In genomic region chr4:2478220-2478619, GRCh38 we compare ENCODE assay signal across 16 cellular contexts. TPM values are rescaled to one million over a fixed set of nuclear protein-coding genes. Genes with fewer than 3 reads are reported as not detected.
DNase-seq lines count a peak whose midpoint lies in the region; ATAC-seq and TF ChIP-seq lines count a peak whose summit lies in the region.
"Had no signal": no experiment of that assay in that cellular context is flagged by ENCODE, and none has a peak within 500 bp of the region (broad histone marks: within the 10 kb centered on the region; RNA-seq: fewer than 3 reads in every experiment).

No MANE protein-coding gene starts in this region.

- POLR2A ChIA-PET in activated CD4-positive, alpha-beta memory T cell treated with anti-CD3 and anti-CD28 coated beads for 36 hours (lab: Charles Lee), result interaction anchor here (1.3 kb wide), 1 partner anchor 8 kb away, joined by 4 read pairs; no protein-coding TSS in a partner anchor
- POLR2A ChIA-PET in activated CD4-positive, alpha-beta memory T cell treated with anti-CD3 and anti-CD28 coated beads, Interleukin-2, amount 10 ng/mL, durations not matched to agents 7 days and 5 days (lab: Charles Lee), result interaction anchor here (2.1 kb wide), 1 partner anchor 10 kb away, joined by 13 read pairs; the partner anchor contains the start of gene RNF4

- CTCF ChIA-PET in activated CD4-positive, alpha-beta memory T cell treated with anti-CD3 and anti-CD28 coated beads for 36 hours (lab: Charles Lee), result no interaction called here
- CTCF ChIA-PET in activated CD4-positive, alpha-beta memory T cell treated with anti-CD3 and anti-CD28 coated beads, Interleukin-2, amount 10 ng/mL, durations not matched to agents 7 days and 5 days (lab: Charles Lee), result no interaction called here

- H3K9ac ChIP-seq in Karpas-422 (ENCODE audit: low read length) (no peak overlapping the region), colonic mucosa (ENCODE audit: low read depth in 2 of 2, low read length in 2 of 2) (no peak overlapping the region), MM.1S (ENCODE audit: low read length) (no peak overlapping the region)

- peaks cover 9% of the 10 kb centered on the region; the same call in 1 of the 2 replicates for H3K36me3 ChIP-seq in Karpas-422 (ENCODE audit: insufficient read depth, low read length)
- no peaks in the 10 kb centered on the region for H3K36me3 ChIP-seq in colonic mucosa
- no peaks in the 10 kb centered on the region for H3K36me3 ChIP-seq in MM.1S (replicated peaks; ENCODE audit: insufficient read depth, low read length)
- H3K36me3 ChIP-seq in upper lobe of right lung, result no peaks in the 10 kb centered on the region

- intact Hi-C loops in activated CD4-positive, alpha-beta memory T cell treated with anti-CD3 and anti-CD28 coated beads for 36 hours (cut with micrococcal nuclease), result no loop called here
- intact Hi-C loops in colonic mucosa (cut with DNase I) (no loop called here), upper lobe of right lung (cut with DNase I) (no loop called here)

- H3K4me3 Mint-ChIP-seq in activated CD4-positive, alpha-beta memory T cell treated with anti-CD3 and anti-CD28 coated beads for 36 hours, result no peak overlapping the region
- H3K4me3 Mint-ChIP-seq in activated CD4-positive, alpha-beta memory T cell treated with anti-CD3 and anti-CD28 coated beads, Interleukin-2, amount 10 ng/mL, durations not matched to agents 7 days and 5 days, result no peak overlapping the region
- H3K4me3 Mint-ChIP-seq in osteocyte (ENCODE audit: unreplicated experiment), result no peak overlapping the region
- H3K4me3 Mint-ChIP-seq: activated T-cell treated with anti-CD3 and anti-CD28 coated beads, Interleukin-2, amount 50 U/mL, for 4 hours; neural crest cell had no signal

- no peak for ATAC-seq in HG03196 (IDR thresholded peaks at IDR 0.05; ENCODE audit: unreplicated experiment)
- ATAC-seq in upper lobe of right lung, result no peak
- ATAC-seq: activated T-cell treated with anti-CD3 and anti-CD28 coated beads, Interleukin-2, amount 50 U/mL, for 4 hours had no signal

- H4K20me1 ChIP-seq in Karpas-422 (ENCODE audit: insufficient read depth, low read depth, low read length) (peaks cover 73% of the 10 kb centered on the region), MM.1S (ENCODE audit: insufficient read depth, low read length) (peaks cover 90% of the 10 kb centered on the region)

- H3K9me3 ChIP-seq in Karpas-422 (ENCODE audit: low read length) (no peaks in the 10 kb centered on the region), colonic mucosa (no peaks in the 10 kb centered on the region), MM.1S (replicated peaks; ENCODE audit: insufficient read depth, low read length) (no peaks in the 10 kb centered on the region), upper lobe of right lung (no peaks in the 10 kb centered on the region)
- H3K9me3 ChIP-seq: left ventricle myocardium inferior had no signal

- no peak overlapping the region for H2AFZ ChIP-seq in Karpas-422 (ENCODE audit: low read length)
- no peak overlapping the region for H2AFZ ChIP-seq in MM.1S (ENCODE audit: low read length)

- H3K36me3 Mint-ChIP-seq in activated CD4-positive, alpha-beta memory T cell treated with anti-CD3 and anti-CD28 coated beads for 36 hours, result peaks cover 38% of the 10 kb centered on the region
- H3K36me3 Mint-ChIP-seq in activated CD4-positive, alpha-beta memory T cell treated with anti-CD3 and anti-CD28 coated beads, Interleukin-2, amount 10 ng/mL, durations not matched to agents 7 days and 5 days (ENCODE audit: low read depth), result peaks cover 61% of the 10 kb centered on the region
- peaks cover under 1% of the 10 kb centered on the region for H3K36me3 Mint-ChIP-seq in osteocyte (ENCODE audit: unreplicated experiment)

- H3K27me3 Mint-ChIP-seq in activated CD4-positive, alpha-beta memory T cell treated with anti-CD3 and anti-CD28 coated beads for 36 hours, result no peaks in the 10 kb centered on the region
- no peaks in the 10 kb centered on the region for H3K27me3 Mint-ChIP-seq in activated CD4-positive, alpha-beta memory T cell treated with anti-CD3 and anti-CD28 coated beads, Interleukin-2, amount 10 ng/mL, durations not matched to agents 7 days and 5 days
- H3K27me3 Mint-ChIP-seq in osteocyte (ENCODE audit: unreplicated experiment), result no peaks in the 10 kb centered on the region

- no peaks in the 10 kb centered on the region for H3K9me2 ChIP-seq in Karpas-422 (replicated peaks; ENCODE audit: insufficient read depth, low read length)
- no peaks in the 10 kb centered on the region for H3K9me2 ChIP-seq in MM.1S (replicated peaks; ENCODE audit: insufficient read depth, low read length)

- H3K9me3 Mint-ChIP-seq in activated CD4-positive, alpha-beta memory T cell treated with anti-CD3 and anti-CD28 coated beads for 36 hours, result no peaks in the 10 kb centered on the region
- H3K9me3 Mint-ChIP-seq in activated CD4-positive, alpha-beta memory T cell treated with anti-CD3 and anti-CD28 coated beads, Interleukin-2, amount 10 ng/mL, durations not matched to agents 7 days and 5 days, result no peaks in the 10 kb centered on the region
- H3K9me3 Mint-ChIP-seq in osteocyte (ENCODE audit: unreplicated experiment), result no peaks in the 10 kb centered on the region
- H3K9me3 Mint-ChIP-seq: activated T-cell treated with anti-CD3 and anti-CD28 coated beads, Interleukin-2, amount 50 U/mL, for 4 hours; neural crest cell had no signal

- H3K4me2 ChIP-seq in Karpas-422 (ENCODE audit: low read depth, low read length, poor library complexity, severe bottlenecking) (peak overlapping the region; percentile 50), MM.1S (ENCODE audit: low read depth, low read length) (no peak overlapping the region)

- H3K4me1 Mint-ChIP-seq in activated CD4-positive, alpha-beta memory T cell treated with anti-CD3 and anti-CD28 coated beads for 36 hours (ENCODE audit: low read depth), result peaks cover 94% of the 10 kb centered on the region
- peaks cover 82% of the 10 kb centered on the region for H3K4me1 Mint-ChIP-seq in activated CD4-positive, alpha-beta memory T cell treated with anti-CD3 and anti-CD28 coated beads, Interleukin-2, amount 10 ng/mL, durations not matched to agents 7 days and 5 days
- peaks cover 50% of the 10 kb centered on the region for H3K4me1 Mint-ChIP-seq in osteocyte (ENCODE audit: unreplicated experiment)

- no peak for TF ChIP-seq CTCF in colonic mucosa (IDR thresholded peaks at IDR 0.05)
- no peak for TF ChIP-seq CTCF in osteocyte (IDR thresholded peaks at IDR 0.05)
- TF ChIP-seq CTCF in MM.1S (IDR thresholded peaks at IDR 0.05; ENCODE audit: low read length), result no peak
- TF ChIP-seq CTCF in upper lobe of right lung (IDR thresholded peaks at IDR 0.05), result no peak

- H3K27ac Mint-ChIP-seq in activated CD4-positive, alpha-beta memory T cell treated with anti-CD3 and anti-CD28 coated beads for 36 hours, result peak overlapping the region; percentile 49
- H3K27ac Mint-ChIP-seq in activated CD4-positive, alpha-beta memory T cell treated with anti-CD3 and anti-CD28 coated beads, Interleukin-2, amount 10 ng/mL, durations not matched to agents 7 days and 5 days, result no peak overlapping the region
- peak overlapping the region; percentile 76 for H3K27ac Mint-ChIP-seq in osteocyte (ENCODE audit: unreplicated experiment)

- H3K4me1 ChIP-seq in Karpas-422 (ENCODE audit: low read length) (peaks cover 76% of the 10 kb centered on the region), colonic mucosa (peaks cover 45% of the 10 kb centered on the region), MM.1S (ENCODE audit: low read length) (peaks cover 27% of the 10 kb centered on the region), upper lobe of right lung (peaks cover 45% of the 10 kb centered on the region)

- H3K27ac ChIP-seq in Karpas-422 (ENCODE audit: low read length) (peak overlapping the region; percentile 28; the same call in 1 of the 2 replicates), colonic mucosa (peak overlapping the region; percentile 32), MM.1S (ENCODE audit: low read length) (no peak overlapping the region), upper lobe of right lung (no peak overlapping the region)
- H3K27ac ChIP-seq: left ventricle myocardium inferior had no signal

- H3F3A ChIP-seq in MM.1S (ENCODE audit: insufficient read depth, low read length), result peaks cover 6% of the 10 kb centered on the region; the same call in 1 of the 2 replicates

- no peak overlapping the region for H3K4me3 ChIP-seq in Karpas-422 (ENCODE audit: low read length)
- H3K4me3 ChIP-seq in colonic mucosa, result no peak overlapping the region
- no peak overlapping the region for H3K4me3 ChIP-seq in MM.1S (ENCODE audit: low read length)
- no peak overlapping the region for H3K4me3 ChIP-seq in upper lobe of right lung
- H3K4me3 ChIP-seq: dorsolateral prefrontal cortex, left ventricle myocardium inferior had no signal

- H3K27me3 ChIP-seq in Karpas-422 (ENCODE audit: low read length) (no peaks in the 10 kb centered on the region), colonic mucosa (no peaks in the 10 kb centered on the region), MM.1S (replicated peaks; ENCODE audit: insufficient read depth, low read length) (no peaks in the 10 kb centered on the region), upper lobe of right lung (no peaks in the 10 kb centered on the region)
- H3K27me3 ChIP-seq: dorsolateral prefrontal cortex had no signal

- no peak for DNase-seq in activated CD4-positive, alpha-beta memory T cell treated with anti-CD3 and anti-CD28 coated beads for 36 hours
- DNase-seq in activated CD4-positive, alpha-beta memory T cell treated with anti-CD3 and anti-CD28 coated beads, Interleukin-2, amount 10 ng/mL, durations not matched to agents 7 days and 5 days, result no peak
- DNase-seq in Karpas-422 (no peak), colonic mucosa (no peak), osteocyte (ENCODE audit: extremely low spot score, unreplicated experiment) (no peak), MM.1S (no peak), upper lobe of right lung (no peak)
- DNase-seq: activated CD4-positive, CD25-positive, alpha-beta regulatory T cell treated with anti-CD3 and anti-CD28 coated beads, Interleukin-2, amount 50 U/mL, for 72 hours; activated T-cell treated with anti-CD3 and anti-CD28 coated beads, Interleukin-2, amount 50 U/mL, for 4 hours; dorsolateral prefrontal cortex; left ventricle myocardium inferior; NCI-H1105 treated with DMSO at 0.1 percent for 48 hours; NCI-H446; stimulated activated naive CD4-positive, alpha-beta T cell treated with Interleukin-2 at 50 U/mL for 16 hours had no signal

- peaks cover 100% of the 10 kb centered on the region for H3K79me2 ChIP-seq in Karpas-422 (ENCODE audit: low read length)
- H3K79me2 ChIP-seq in MM.1S (ENCODE audit: low read length), result peaks cover 100% of the 10 kb centered on the region

RNA-seq across cellular contexts. Expression of gene RNF4, which starts 9.3 kb away (rescaled TPM):
- total RNA-seq in activated CD4-positive, alpha-beta memory T cell treated with anti-CD3 and anti-CD28 coated beads for 36 hours, result 10 to 100 TPM; 84.6 to 90.3 TPM
- total RNA-seq in activated CD4-positive, alpha-beta memory T cell treated with anti-CD3 and anti-CD28 coated beads, Interleukin-2, amount 10 ng/mL, durations not matched to agents 7 days and 5 days, result 100 to 1,000 TPM; 106 to 113 TPM
- total RNA-seq in Karpas-422 (2014; rRNA removed; shearing (Covaris generic); ENCODE audit: low replicate concordance), result 67.6 and 84.8 TPM in 2 replicates
- total RNA-seq in colonic mucosa (10 to 100 TPM; 50.1 to 51.1 TPM), osteocyte (57.6 and 63.4 TPM in 2 replicates), upper lobe of right lung (41.0 TPM)

RNA-seq across cellular contexts. Expression of gene FAM193A, which starts 58.2 kb away (rescaled TPM):
- total RNA-seq in activated CD4-positive, alpha-beta memory T cell treated with anti-CD3 and anti-CD28 coated beads for 36 hours, result 10 to 100 TPM; 21.7 to 22.6 TPM
- total RNA-seq in activated CD4-positive, alpha-beta memory T cell treated with anti-CD3 and anti-CD28 coated beads, Interleukin-2, amount 10 ng/mL, durations not matched to agents 7 days and 5 days, result 10 to 100 TPM; 27.4 to 27.9 TPM
- 28.0 and 38.8 TPM in 2 replicates for total RNA-seq in Karpas-422 (2014; rRNA removed; shearing (Covaris generic); ENCODE audit: low replicate concordance)
- total RNA-seq in colonic mucosa, result 10 to 100 TPM; 18.0 to 25.8 TPM
- 35.3 and 36.5 TPM in 2 replicates for total RNA-seq in osteocyte
- 28.9 TPM for total RNA-seq in upper lobe of right lung

RNA-seq across cellular contexts. Expression of gene CFAP99, which starts 59.5 kb away (rescaled TPM):
- not detected for total RNA-seq in activated CD4-positive, alpha-beta memory T cell treated with anti-CD3 and anti-CD28 coated beads for 36 hours
- total RNA-seq in activated CD4-positive, alpha-beta memory T cell treated with anti-CD3 and anti-CD28 coated beads, Interleukin-2, amount 10 ng/mL, durations not matched to agents 7 days and 5 days, result under 1 TPM; 0.08 TPM
- total RNA-seq in Karpas-422 (2014; rRNA removed; shearing (Covaris generic); ENCODE audit: low replicate concordance), result 0.67 TPM in 1 of 2 replicates, not detected in the other
- under 1 TPM; 0.32 to 0.49 TPM for total RNA-seq in colonic mucosa
- not detected in 2 replicates for total RNA-seq in osteocyte
- not detected for total RNA-seq in upper lobe of right lung
- total RNA-seq: activated T-cell treated with anti-CD3 and anti-CD28 coated beads, Interleukin-2, amount 50 U/mL, for 4 hours; left ventricle myocardium inferior; neural crest cell had no signal

RNA-seq across cellular contexts. Expression of gene ZFYVE28, which starts 59.8 kb away (rescaled TPM):
- total RNA-seq in activated CD4-positive, alpha-beta memory T cell treated with anti-CD3 and anti-CD28 coated beads for 36 hours, result 10 to 100 TPM; 19.7 to 20.0 TPM
- total RNA-seq in activated CD4-positive, alpha-beta memory T cell treated with anti-CD3 and anti-CD28 coated beads, Interleukin-2, amount 10 ng/mL, durations not matched to agents 7 days and 5 days, result 10 to 100 TPM; 38.9 to 40.1 TPM
- total RNA-seq in Karpas-422 (2014; rRNA removed; shearing (Covaris generic); ENCODE audit: low replicate concordance), result 2.0 TPM in 2 replicates
- total RNA-seq in colonic mucosa, result 10 to 100 TPM; 29.6 to 31.6 TPM
- 3.3 and 3.4 TPM in 2 replicates for total RNA-seq in osteocyte
- total RNA-seq in upper lobe of right lung, result 16.6 TPM

Comparison
In these comparisons a context has a peak if more than half of its experiments do, and no peak if none do; other contexts are left out.
1. H3K27ac ChIP-seq: peak in Karpas-422 (single experiment) and colonic mucosa (single experiment); none in MM.1S (single experiment) and upper lobe of right lung (single experiment).